Comparison of ENCODE assay signal across 10 cellular contexts in the genomic region with DNA sequence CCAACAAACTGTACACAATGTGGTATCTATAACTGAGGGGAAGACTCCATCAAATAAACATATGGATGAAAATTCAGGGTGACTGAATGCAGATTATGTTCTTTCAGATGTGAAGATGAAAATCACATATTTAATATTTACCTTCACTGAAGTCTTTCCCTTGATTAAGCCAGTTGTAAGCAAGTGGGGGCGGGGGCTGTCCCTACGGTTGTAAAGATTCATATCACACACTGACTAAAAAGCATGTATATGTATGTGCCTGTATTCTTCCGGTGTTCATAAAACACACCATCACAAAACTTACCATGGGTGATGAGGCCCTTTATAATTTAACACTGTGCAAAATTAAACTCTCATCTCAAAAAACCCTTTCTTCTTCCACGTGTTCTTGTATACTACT. TPM values are rescaled to one million over a fixed set of nuclear protein-coding genes. Genes with fewer than 3 reads are reported as not detected.
A peak's percentile ranks its signal among the peaks of the same experiment; 100 is the strongest.
DNase-seq lines count a peak whose midpoint lies in the region; ATAC-seq and TF ChIP-seq lines count a peak whose summit lies in the region.
"Had no signal": no experiment of that assay in that cellular context is flagged by ENCODE, and none has a peak within 500 bp of the region (broad histone marks: within the 10 kb centered on the region; RNA-seq: fewer than 3 reads in every experiment).

No MANE protein-coding gene starts in this region.

- no peak overlapping the region for H3K14ac ChIP-seq in trophoblast cell (ENCODE audit: low read length)

- peak overlapping the region; percentile 70 for H3K27ac ChIP-seq in foreskin keratinocyte
- no peak overlapping the region for H3K27ac ChIP-seq in trophoblast cell (ENCODE audit: low read depth, low read length)

- no peak overlapping the region for H4K91ac ChIP-seq in trophoblast cell (ENCODE audit: low read depth, low read length)

- in situ Hi-C loops in HAP-1 (cut with MboI; ENCODE audit: low sequenced_read_pairs), result no loop called here

- H3K4me3 ChIP-seq in HAP-1, result peak overlapping the region; percentile 70
- no peak overlapping the region for H3K4me3 ChIP-seq in trophoblast cell (ENCODE audit: low read depth, low read length)

- H3K36me3 Mint-ChIP-seq in activated CD4-positive, alpha-beta memory T cell treated with anti-CD3 and anti-CD28 coated beads for 36 hours, result peaks cover 3% of the 10 kb centered on the region

- H4K12ac ChIP-seq in trophoblast cell (ENCODE audit: low read depth, low read length), result no peak overlapping the region

- H3K27ac Mint-ChIP-seq in activated CD4-positive, alpha-beta memory T cell treated with anti-CD3 and anti-CD28 coated beads for 36 hours, result peak overlapping the region; percentile 90

- H3K18ac ChIP-seq in trophoblast cell (ENCODE audit: low read length), result no peak overlapping the region

- H3K79me1 ChIP-seq in trophoblast cell (ENCODE audit: low read length), result peaks cover 15% of the 10 kb centered on the region

- TF ChIP-seq CTCF in foreskin keratinocyte (conservative IDR thresholded peaks at IDR 0.05), result no peak

- H2AFZ ChIP-seq in trophoblast cell (ENCODE audit: insufficient read depth, low read length, poor library complexity), result no peak overlapping the region

- no peaks in the 10 kb centered on the region for H3K27me3 Mint-ChIP-seq in activated CD4-positive, alpha-beta memory T cell treated with anti-CD3 and anti-CD28 coated beads for 36 hours

- no peak overlapping the region for H3K4ac ChIP-seq in trophoblast cell (ENCODE audit: low read depth, low read length)

- POLR2A ChIA-PET in activated CD4-positive, alpha-beta memory T cell treated with anti-CD3 and anti-CD28 coated beads for 36 hours (lab: Charles Lee), result interaction anchor here (1.0 to 1.5 kb wide), 4 partner anchors 12 to 212 kb away, joined by 3 to 4 read pairs (median 4); no protein-coding TSS in a partner anchor

- no peak overlapping the region for H2AK5ac ChIP-seq in trophoblast cell (ENCODE audit: low read length)

- H3K36me3 ChIP-seq in HAP-1 (replicated peaks) (no peaks in the 10 kb centered on the region), trophoblast cell (ENCODE audit: control insufficient read depth in 1 of 2, insufficient read depth in 2 of 2, low read length in 2 of 2) (no peaks in the 10 kb centered on the region)

- CTCF ChIA-PET in activated CD4-positive, alpha-beta memory T cell treated with anti-CD3 and anti-CD28 coated beads for 36 hours (lab: Charles Lee), result interaction anchor here (2.1 kb wide), 1 partner anchor 152 kb away, joined by 12 read pairs; no protein-coding TSS in a partner anchor

- H3K4me2 ChIP-seq in trophoblast cell (ENCODE audit: low read length), result no peak overlapping the region

- no peaks in the 10 kb centered on the region; the same call in 1 of the 2 replicates for H3K27me3 ChIP-seq in HAP-1 (ENCODE audit: low read depth)
- no peaks in the 10 kb centered on the region for H3K27me3 ChIP-seq in foreskin keratinocyte
- H3K27me3 ChIP-seq in trophoblast cell (ENCODE audit: insufficient read depth, low read length), result no peaks in the 10 kb centered on the region

- no CpG with 5 or more reads among the region's 4 CpGs for WGBS in trophoblast cell (ENCODE audit: extremely low coverage, insufficient coverage, insufficient read length)

- H2BK5ac ChIP-seq in trophoblast cell (ENCODE audit: low read depth, low read length, poor library complexity), result no peak overlapping the region

- H2BK12ac ChIP-seq in trophoblast cell (ENCODE audit: low read length), result no peak overlapping the region

- H3K4me1 ChIP-seq in HAP-1 (peaks cover 13% of the 10 kb centered on the region), foreskin keratinocyte (peaks cover 9% of the 10 kb centered on the region), trophoblast cell (ENCODE audit: control insufficient read depth in 1 of 2, insufficient read depth in 2 of 2, low read length in 2 of 2) (peaks cover 5 to 9% of the 10 kb centered on the region in 2 experiments)

- H3K4me1 Mint-ChIP-seq in activated CD4-positive, alpha-beta memory T cell treated with anti-CD3 and anti-CD28 coated beads for 36 hours (ENCODE audit: low read depth), result peaks cover 49% of the 10 kb centered on the region

- peaks cover 6% of the 10 kb centered on the region for H3K79me2 ChIP-seq in trophoblast cell (ENCODE audit: control insufficient read depth, insufficient read depth, low read length, poor library complexity)

- H3K9me3 ChIP-seq in HAP-1 (no peaks in the 10 kb centered on the region), trophoblast cell (ENCODE audit: insufficient read depth, low read depth, low read length) (no peaks in the 10 kb centered on the region)

- H4K8ac ChIP-seq in trophoblast cell (ENCODE audit: low read depth, low read length), result no peak overlapping the region

- H3K4me3 Mint-ChIP-seq in activated CD4-positive, alpha-beta memory T cell treated with anti-CD3 and anti-CD28 coated beads for 36 hours, result peak overlapping the region; percentile 81

- no peak for ATAC-seq in foreskin keratinocyte
- ATAC-seq in HG03342 (IDR thresholded peaks at IDR 0.05; ENCODE audit: unreplicated experiment), result no peak

- DNase-seq in HAP-1 (ENCODE audit: low spot score in 2 of 2) (no peak), foreskin keratinocyte (no peak), anterior cingulate cortex (lab: John Stamatoyannopoulos, UW) (no peak), HuH-7 (ENCODE audit: low spot score) (no peak), trophoblast cell (no peak)
- DNase-seq in activated CD4-positive, alpha-beta memory T cell treated with anti-CD3 and anti-CD28 coated beads for 36 hours, result peak; percentile 82
- DNase-seq in stimulated activated CD4-positive, alpha-beta T cell treated with anti-CD3 and anti-CD28 coated beads, Interleukin-4, amount 100 ng/mL, for 24 hours, result peak; percentile 74
- DNase-seq: effector CD4-positive, alpha-beta T cell; NCI-H2107 had no signal

- intact Hi-C loops in activated CD4-positive, alpha-beta memory T cell treated with anti-CD3 and anti-CD28 coated beads for 36 hours (cut with micrococcal nuclease), result loop anchor here (1.0 to 10.0 kb wide), 6 partner anchors 56 to 235 kb away; a partner anchor contains a TSS

- no peak overlapping the region for H3K23ac ChIP-seq in trophoblast cell (ENCODE audit: low read length)

- no peaks in the 10 kb centered on the region for H3K9me3 Mint-ChIP-seq in activated CD4-positive, alpha-beta memory T cell treated with anti-CD3 and anti-CD28 coated beads for 36 hours

- no peak overlapping the region for H2BK120ac ChIP-seq in trophoblast cell (ENCODE audit: insufficient read depth, low read length, poor library complexity)

- no peak overlapping the region for H3K9ac ChIP-seq in trophoblast cell (ENCODE audit: low read length)

RNA-seq across cellular contexts. Expression of a gene that starts 1.3 kb away (rescaled TPM):
- total RNA-seq in activated CD4-positive, alpha-beta memory T cell treated with anti-CD3 and anti-CD28 coated beads for 36 hours, result 10 to 100 TPM; 19.6 to 24.2 TPM
- total RNA-seq in foreskin keratinocyte, result 19.2 and 21.3 TPM in 2 replicates
- polyA plus RNA-seq in foreskin keratinocyte, result 4.3 and 4.7 TPM in 2 replicates
- 35.4 and 36.7 TPM in 2 replicates for polyA plus RNA-seq in trophoblast cell (2013)

Comparison
In these comparisons a context has a peak if more than half of its experiments do, and no peak if none do; other contexts are left out.
1. DNase-seq: peak in activated CD4-positive, alpha-beta memory T cell treated with anti-CD3 and anti-CD28 coated beads for 36 hours (single experiment) and stimulated activated CD4-positive, alpha-beta T cell treated with anti-CD3 and anti-CD28 coated beads, Interleukin-4, amount 100 ng/mL, for 24 hours (single experiment); none in HAP-1 (0 of 2), foreskin keratinocyte (0 of 2), anterior cingulate cortex (0 of 58), HuH-7 (single experiment) and trophoblast cell (0 of 2).